In the genomic region with DNA sequence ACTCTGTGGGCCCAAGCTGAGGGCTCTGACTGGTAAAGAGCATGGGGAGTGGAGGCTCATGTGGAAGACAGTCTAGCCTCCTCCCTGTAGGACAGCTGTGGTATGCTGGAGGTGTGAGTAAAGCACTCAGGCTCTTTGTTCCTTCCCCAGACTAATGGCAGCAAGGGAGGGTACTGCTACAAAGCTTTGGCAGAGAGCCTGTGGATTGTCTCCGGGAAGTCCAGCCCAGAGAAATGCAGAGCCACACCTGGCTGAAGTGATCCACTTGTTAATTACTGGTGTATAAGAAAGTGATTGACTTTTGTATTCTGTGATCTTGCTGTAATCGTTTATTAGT, we compare ENCODE assay signal across 14 cellular contexts.
DNase-seq lines count a peak whose midpoint lies in the region; ATAC-seq and TF ChIP-seq lines count a peak whose summit lies in the region.
"Had no signal": no experiment of that assay in that cellular context is flagged by ENCODE, and none has a peak within 500 bp of the region (broad histone marks: within the 10 kb centered on the region; RNA-seq: fewer than 3 reads in every experiment).

No MANE protein-coding gene starts in this region.

- no peak overlapping the region for H3K4me3 ChIP-seq in sigmoid colon
- no peak overlapping the region for H3K4me3 ChIP-seq in GM23248
- H3K4me3 ChIP-seq: breast epithelium had no signal

- H3K9me2 ChIP-seq in GM23248 (ENCODE audit: insufficient read depth): no peaks in the 10 kb centered on the region

- H3K9me3 ChIP-seq in sigmoid colon: peaks cover 0 to 9% (median 1%) of the 10 kb centered on the region in 4 donors
- H3K9me3 ChIP-seq in GM23248 (ENCODE audit: low read depth): no peaks in the 10 kb centered on the region

- H3K9ac ChIP-seq in GM23248: no peak overlapping the region

- H3K4me2 ChIP-seq in GM23248 (ENCODE audit: unreplicated experiment): no peak overlapping the region

- no peaks in the 10 kb centered on the region for H4K20me1 ChIP-seq in GM23248 (ENCODE audit: insufficient read depth)

- H3K9me3 Mint-ChIP-seq in mesothelial cell of epicardium: peaks cover 60% of the 10 kb centered on the region

- H3K4me3 Mint-ChIP-seq in mesothelial cell of epicardium: no peak overlapping the region
- H3K4me3 Mint-ChIP-seq: activated naive CD4-positive, alpha-beta T cell treated with anti-CD3 and anti-CD28 coated beads, Interleukin-2, amount 10 ng/mL, durations not matched to agents 7 days and 5 days had no signal

- no peak overlapping the region for H3K27ac Mint-ChIP-seq in mesothelial cell of epicardium
- H3K27ac Mint-ChIP-seq: activated naive CD4-positive, alpha-beta T cell treated with anti-CD3 and anti-CD28 coated beads, Interleukin-2, amount 10 ng/mL, durations not matched to agents 7 days and 5 days had no signal

- H3K27me3 Mint-ChIP-seq in mesothelial cell of epicardium (ENCODE audit: low read depth): peaks cover 1% of the 10 kb centered on the region
- H3K27me3 Mint-ChIP-seq: activated naive CD4-positive, alpha-beta T cell treated with anti-CD3 and anti-CD28 coated beads, Interleukin-2, amount 10 ng/mL, durations not matched to agents 7 days and 5 days had no signal

- TF ChIP-seq EP300 in sigmoid colon (IDR thresholded peaks at IDR 0.05): no peak

- no peak for TF ChIP-seq POLR2A in sigmoid colon (IDR thresholded peaks at IDR 0.05)

- H3K4me1 Mint-ChIP-seq in mesothelial cell of epicardium: no peaks in the 10 kb centered on the region
- H3K4me1 Mint-ChIP-seq: activated naive CD4-positive, alpha-beta T cell treated with anti-CD3 and anti-CD28 coated beads, Interleukin-2, amount 10 ng/mL, durations not matched to agents 7 days and 5 days had no signal

- H3F3A ChIP-seq in GM23248 (ENCODE audit: insufficient read depth): no peaks in the 10 kb centered on the region

- H3K27ac ChIP-seq in sigmoid colon: no peak overlapping the region
- no peak overlapping the region for H3K27ac ChIP-seq in GM23248
- H3K27ac ChIP-seq: breast epithelium, HL-60 had no signal

- DNase-seq in dermis blood vessel endothelial cell (peak; percentile 2), NCI-H510A treated with DMSO at 0.1 percent for 48 hours (lab: John Stamatoyannopoulos, UW) (no peak), sigmoid colon (no peak), mesothelial cell of epicardium (ENCODE audit: low spot score in 2 of 2, unreplicated experiment in 2 of 2) (no peak), GM23248 (no peak)
- DNase-seq: activated naive CD4-positive, alpha-beta T cell treated with anti-CD3 and anti-CD28 coated beads, Interleukin-2, amount 10 ng/mL, durations not matched to agents 7 days and 5 days; Calu3; stimulated activated CD4-positive, alpha-beta T cell treated with anti-CD3 and anti-CD28 coated beads, Interleukin-1b, Interleukin-23, amount 100 ng/mL, for 48 hours; stimulated activated CD8-positive, alpha-beta memory T cell treated with anti-CD3 and anti-CD28 coated beads, Interleukin-4, amount 100 ng/mL, for 48 hours had no signal

- peak; percentile 37 for ATAC-seq in GM18498 (IDR thresholded peaks at IDR 0.05; ENCODE audit: unreplicated experiment)
- peak; percentile 23 for ATAC-seq in GM21515 (IDR thresholded peaks at IDR 0.05; ENCODE audit: unreplicated experiment)
- peak; percentile 29 for ATAC-seq in HG03139 (IDR thresholded peaks at IDR 0.05; ENCODE audit: unreplicated experiment)

- no peaks in the 10 kb centered on the region for H3K36me3 ChIP-seq in sigmoid colon
- H3K36me3 ChIP-seq in GM23248 (ENCODE audit: low read depth): no peaks in the 10 kb centered on the region
- H3K36me3 ChIP-seq: breast epithelium had no signal

- intact Hi-C loops in sigmoid colon (cut with DNase I): no loop called here

- H3K27me3 ChIP-seq in sigmoid colon: no peaks in the 10 kb centered on the region
- H3K27me3 ChIP-seq in GM23248 (replicated peaks; ENCODE audit: insufficient read depth): no peaks in the 10 kb centered on the region
- H3K27me3 ChIP-seq: breast epithelium had no signal

- peaks cover 4% of the 10 kb centered on the region for H3K36me3 Mint-ChIP-seq in mesothelial cell of epicardium
- H3K36me3 Mint-ChIP-seq: activated naive CD4-positive, alpha-beta T cell treated with anti-CD3 and anti-CD28 coated beads, Interleukin-2, amount 10 ng/mL, durations not matched to agents 7 days and 5 days had no signal

- TF ChIP-seq CTCF in sigmoid colon (IDR thresholded peaks at IDR 0.05): no peak
- TF ChIP-seq CTCF in mesothelial cell of epicardium (IDR thresholded peaks at IDR 0.05; ENCODE audit: unreplicated experiment): no peak

- no peak overlapping the region for H2AFZ ChIP-seq in GM23248

- in situ Hi-C loops in GM23248 (cut with MboI): no loop called here

- H3K4me1 ChIP-seq in sigmoid colon (no peaks in the 10 kb centered on the region), GM23248 (ENCODE audit: insufficient read depth) (peaks cover 4% of the 10 kb centered on the region; the same call in 1 of the 2 replicates)
- H3K4me1 ChIP-seq: breast epithelium had no signal

- no peaks in the 10 kb centered on the region for H3K79me2 ChIP-seq in GM23248 (ENCODE audit: insufficient read depth)

- 33 to 71% methylated on average over 2 of the region's 2 CpGs for WGBS in sigmoid colon, 2 donors
- WGBS in GM23248 (ENCODE audit: low coverage in 1 of 2, low lambda C conversion rate in 2 of 2, missing lambda C conversion rate in 2 of 2), 2 experiments: 51 to 66% methylated on average over 2 of the region's 2 CpGs
